Comparison of ENCODE assay signal across 1 cellular context in genomic region chr4:100983426-100983825, GRCh38.
TF ChIP-seq lines count a peak whose summit lies in the region.

No MANE protein-coding gene starts in this region.

TF ChIP-seq in GM23338, 12 proteins besides CTCF, POLR2A, EP300 and RAD21 (continued from another document):
- TF ChIP-seq REST (IDR thresholded peaks at IDR 0.05; ENCODE audit: unreplicated experiment) = no peak
TF ChIP-seq in GM23338: peak in this region for 0.
